ENCODE assay signal across 21 cellular contexts in genomic region chr17:42244116-42244515, GRCh38. TPM values are rescaled to one million over a fixed set of nuclear protein-coding genes. Genes with fewer than 3 reads are reported as not detected.
"Had no signal": no experiment of that assay in that cellular context is flagged by ENCODE, and none has a peak within 500 bp of the region (broad histone marks: within the 10 kb centered on the region; RNA-seq: fewer than 3 reads in every experiment).

No MANE protein-coding gene starts in this region.

RNA-seq across cellular contexts. Expression of gene HCRT, which starts 58.9 kb away (rescaled TPM):
- total RNA-seq: kidney; left colon; left lung; liver; lower lobe of right lung; mammary epithelial cell; mucosa of gallbladder; naive thymus-derived CD8-positive, alpha-beta T cell; osteoblast; pancreas; prostate gland; right cardiac atrium; sciatic nerve; spleen; testis; thyroid gland; transverse colon; upper lobe of left lung; urinary bladder; vagina had no signal
- polyA plus RNA-seq: liver; mammary epithelial cell; naive thymus-derived CD8-positive, alpha-beta T cell; pancreas; right cardiac atrium; small intestine; spleen; urinary bladder had no signal
